9 cellular contexts compared by ENCODE assay signal in genomic region chr16:4404247-4404966, GRCh38. TPM values are rescaled to one million over a fixed set of nuclear protein-coding genes. Genes with fewer than 3 reads are reported as not detected.
A peak's percentile ranks its signal among the peaks of the same experiment; 100 is the strongest.
DNase-seq lines count a peak whose midpoint lies in the region; ATAC-seq and TF ChIP-seq lines count a peak whose summit lies in the region.
"Had no signal": no experiment of that assay in that cellular context is flagged by ENCODE, and none has a peak within 500 bp of the region (broad histone marks: within the 10 kb centered on the region; RNA-seq: fewer than 3 reads in every experiment).

No MANE protein-coding gene starts in this region.

- TF ChIP-seq CTCF in Calu3 (IDR thresholded peaks at IDR 0.05; ENCODE audit: unreplicated experiment) = peak; percentile 84
- TF ChIP-seq CTCF in VCaP (conservative IDR thresholded peaks at IDR 0.05) = peak; percentile 51
- peak; percentile 80 for TF ChIP-seq CTCF in foreskin keratinocyte (conservative IDR thresholded peaks at IDR 0.05)

- H3K27ac ChIP-seq in VCaP = no peak overlapping the region
- H3K27ac ChIP-seq in foreskin keratinocyte = no peak overlapping the region
- H3K27ac ChIP-seq: SK-N-MC had no signal

- H3K27me3 Mint-ChIP-seq in Calu3 (ENCODE audit: unreplicated experiment) = no peaks in the 10 kb centered on the region

- H3K27ac Mint-ChIP-seq in Calu3 (ENCODE audit: unreplicated experiment) = peak overlapping the region; percentile 42

- CTCF ChIA-PET in Calu3 (lab: Charles Lee) = interaction anchor here (0.6 to 3.3 kb wide), 10 partner anchors 12 to 151 kb away, joined by 3 to 38 read pairs (median 12); partner anchors contain the start of genes CORO7 and PAM16

- no peaks in the 10 kb centered on the region for H3K4me1 ChIP-seq in foreskin keratinocyte

- H3K4me3 Mint-ChIP-seq in Calu3 (ENCODE audit: low read depth, unreplicated experiment) = no peak overlapping the region

- intact Hi-C loops in Calu3 (cut with micrococcal nuclease; ENCODE audit: unreplicated experiment) (no loop called here), posterior vena cava (cut with DNase I) (loop anchor here in 1 of 2 donors (2.0 kb wide), 1 partner anchor 70 kb away; no protein-coding TSS in a partner anchor)

- no TSS peak for BruUV-seq in Calu3 (replicated peaks; lab: Mats Ljungman, UMichigan)

- DNase-seq in Calu3 (peak; percentile 65), HUDEP-2 (lab: John Stamatoyannopoulos, UW; ENCODE audit: unreplicated experiment in 76 of 76) (peak in 47 of 76 experiments; percentile 6 to 65 (median 32)), foreskin keratinocyte (peak in 1 of 2 donors; percentile 32), HK-2 (ENCODE audit: unreplicated experiment) (no peak), posterior vena cava (ENCODE audit: low spot score) (no peak)
- DNase-seq in stimulated activated CD4-positive, alpha-beta T cell treated with anti-CD3 and anti-CD28 coated beads, Interleukin-15, amount 100 ng/mL, for 24 hours = peak; percentile 59

- H3K9me3 Mint-ChIP-seq in Calu3 (ENCODE audit: low read depth, unreplicated experiment) = no peaks in the 10 kb centered on the region

- H3K27me3 ChIP-seq in foreskin keratinocyte = no peaks in the 10 kb centered on the region

- ATAC-seq in foreskin keratinocyte (peak; percentile 60), GM21786 (IDR thresholded peaks at IDR 0.05; ENCODE audit: unreplicated experiment) (no peak)

- H3K4me1 Mint-ChIP-seq in Calu3 (ENCODE audit: low read depth, unreplicated experiment) = no peaks in the 10 kb centered on the region

- H3K36me3 Mint-ChIP-seq in Calu3 (ENCODE audit: insufficient read depth, unreplicated experiment) = peaks cover 36% of the 10 kb centered on the region

RNA-seq across cellular contexts. Expression of gene CORO7, which starts 12.0 kb away (rescaled TPM):
- total RNA-seq in Calu3 (2022) = 49.7 and 51.0 TPM in 2 replicates
- total RNA-seq in foreskin keratinocyte = 22.7 and 24.3 TPM in 2 replicates
- 17.1 and 17.5 TPM in 2 replicates for polyA plus RNA-seq in foreskin keratinocyte
- 10 to 100 TPM; 28.5 to 29.5 TPM for total RNA-seq in posterior vena cava

RNA-seq across cellular contexts. Expression of gene DNAJA3, which starts 21.3 kb away (rescaled TPM):
- total RNA-seq in Calu3 (2022) (93.1 and 99.2 TPM in 2 replicates), foreskin keratinocyte (62.4 and 67.4 TPM in 2 replicates), posterior vena cava (10 to 100 TPM; 22.4 to 23.6 TPM)
- 39.8 and 47.8 TPM in 2 replicates for polyA plus RNA-seq in foreskin keratinocyte

RNA-seq across cellular contexts. Expression of gene VASN, which starts 32.8 kb away (rescaled TPM):
- 18.1 and 22.4 TPM in 2 replicates for total RNA-seq in Calu3 (2022)
- 1.8 and 2.3 TPM in 2 replicates for total RNA-seq in foreskin keratinocyte
- 1.5 and 2.0 TPM in 2 replicates for polyA plus RNA-seq in foreskin keratinocyte
- 10 to 100 TPM; 67.1 to 89.3 TPM for total RNA-seq in posterior vena cava

RNA-seq across cellular contexts. Expression of gene PAM16, which starts 53.3 kb away (rescaled TPM):
- total RNA-seq in Calu3 (2022) (72.7 and 85.3 TPM in 2 replicates), foreskin keratinocyte (42.8 and 49.2 TPM in 2 replicates), posterior vena cava (10 to 100 TPM; 25.3 to 28.8 TPM)
- polyA plus RNA-seq in foreskin keratinocyte = 73.7 and 76.5 TPM in 2 replicates

Comparison
In these comparisons a context has a peak if more than half of its experiments do, and no peak if none do; other contexts are left out.
1. DNase-seq: peak in Calu3 (single experiment), HUDEP-2 (47 of 76) and stimulated activated CD4-positive, alpha-beta T cell treated with anti-CD3 and anti-CD28 coated beads, Interleukin-15, amount 100 ng/mL, for 24 hours (single experiment); none in HK-2 (single experiment) and posterior vena cava (single experiment).
2. Peak in every context shown above with its lines, with median percentiles within 50 percentile points of each other: CTCF ChIP-seq.